Comparison of ENCODE assay signal across 8 cellular contexts in genomic region chr14:22386924-22387775, GRCh38.
DNase-seq lines count a peak whose midpoint lies in the region; ATAC-seq, FAIRE-seq and TF ChIP-seq lines count a peak whose summit lies in the region.

No MANE protein-coding gene starts in this region.

- H3K27me3 Mint-ChIP-seq in effector memory CD8-positive, alpha-beta T cell = no peaks in the 10 kb centered on the region

- H3K27ac Mint-ChIP-seq in effector memory CD8-positive, alpha-beta T cell = no peak overlapping the region

- no peaks in the 10 kb centered on the region for H3K27me3 ChIP-seq in uterus

- H3K9me3 ChIP-seq in KOPT-K1 (ENCODE audit: insufficient read depth, low read length, poor library complexity, severe bottlenecking) (no peaks in the 10 kb centered on the region), uterus (no peaks in the 10 kb centered on the region)

- DNase-seq in Daoy (ENCODE audit: low read depth) = peak; percentile 83
- peak; percentile 21 for DNase-seq in RCC 7860 (ENCODE audit: low spot score)
- peak in 2 of 3 experiments; percentile 2 to 9 for DNase-seq in effector memory CD8-positive, alpha-beta T cell
- DNase-seq in lung microvascular endothelial cell (ENCODE audit: low read depth in 2 of 2) = peak; percentile 72 to 84
- DNase-seq in uterus = peak; percentile 68 to 85
- DNase-seq in activated CD8-positive, alpha-beta memory T cell treated with anti-CD3 and anti-CD28 coated beads, Interleukin-2, amount 50 U/mL, for 4 hours = no peak

- TF ChIP-seq POLR2A in uterus (IDR thresholded peaks at IDR 0.05) = no peak

- no peak overlapping the region for H3K4me3 ChIP-seq in uterus

- intact Hi-C loops in uterus (cut with DNase I; ENCODE audit: low total_unique reads) = no loop called here

- FAIRE-seq in RCC 7860 (lab: Jason Lieb, UNC) = no peak

- no peaks in the 10 kb centered on the region for H3K36me3 Mint-ChIP-seq in effector memory CD8-positive, alpha-beta T cell (ENCODE audit: insufficient read depth)

- no peak for ATAC-seq in effector memory CD8-positive, alpha-beta T cell (replicated peaks)
- ATAC-seq in GM21390 (IDR thresholded peaks at IDR 0.05; ENCODE audit: unreplicated experiment) = no peak

- H3K4me1 Mint-ChIP-seq in effector memory CD8-positive, alpha-beta T cell (ENCODE audit: low read depth in 2 of 2) = no peaks in the 10 kb centered on the region

- H3K4me3 Mint-ChIP-seq in effector memory CD8-positive, alpha-beta T cell = no peak overlapping the region

- TF ChIP-seq CTCF in uterus (IDR thresholded peaks at IDR 0.05) = peak; percentile 78 to 87 (median 82)

- H3K27ac ChIP-seq in KOPT-K1 (ENCODE audit: low read depth, low read length, poor library complexity, severe bottlenecking) = peak overlapping the region; percentile 83
- no peak overlapping the region for H3K27ac ChIP-seq in uterus

- no peaks in the 10 kb centered on the region for H3K36me3 ChIP-seq in KOPT-K1 (ENCODE audit: insufficient read depth, low read length)
- H3K36me3 ChIP-seq in uterus = no peaks in the 10 kb centered on the region

- no peaks in the 10 kb centered on the region for H3K4me1 ChIP-seq in uterus

- H3K9me3 Mint-ChIP-seq in effector memory CD8-positive, alpha-beta T cell = no peaks in the 10 kb centered on the region
